In genomic region chr16:28184625-28185024, GRCh38 we compare ENCODE assay signal across 13 cellular contexts.
"Had no signal": no experiment of that assay in that cellular context is flagged by ENCODE, and none has a peak within 500 bp of the region (broad histone marks: within the 10 kb centered on the region; RNA-seq: fewer than 3 reads in every experiment).

No MANE protein-coding gene starts in this region.

- DNase-seq: foreskin melanocyte; head of caudate nucleus; mammary epithelial cell; mucosa of descending colon; nephron progenitor cell; sigmoid colon; SK-N-SH; stimulated activated CD4-positive, alpha-beta T cell treated with anti-CD3 and anti-CD28 coated beads, Interleukin-2, amount 100 ng/mL, for 24 hours; stimulated activated naive CD4-positive, alpha-beta T cell treated with Interleukin-2 at 50 U/mL for 16 hours had no signal

- H3K36me3 ChIP-seq: thoracic aorta had no signal

- H3K27ac ChIP-seq: sigmoid colon, thoracic aorta had no signal

- H3K4me3 Mint-ChIP-seq: nephron progenitor cell; T-helper 1 cell treated with Interleukin-12 subunit alpha and Interleukin-12 subunit beta and Interleukin-4 antibody, amounts not matched to agents 30 μg/mL and 1 μg/mL, for 36 hours had no signal

- H3K27me3 ChIP-seq: sigmoid colon had no signal

- ATAC-seq: activated CD4-positive, CD25-positive, alpha-beta regulatory T cell treated with anti-CD3 and anti-CD28 coated beads, Interleukin-2, amount 50 U/mL, for 24 hours; left lobe of liver; mucosa of descending colon had no signal

- H3K4me3 ChIP-seq: mucosa of descending colon, sigmoid colon, thoracic aorta had no signal

- H3K9me3 ChIP-seq: mucosa of descending colon, sigmoid colon, thoracic aorta had no signal
